9 cellular contexts compared by ENCODE assay signal in genomic region chr10:105774351-105774750, GRCh38.
"Had no signal": no experiment of that assay in that cellular context is flagged by ENCODE, and none has a peak within 500 bp of the region (broad histone marks: within the 10 kb centered on the region; RNA-seq: fewer than 3 reads in every experiment).

No MANE protein-coding gene starts in this region.

- H3K4me3 ChIP-seq: GM23248, HAP-1 had no signal

- FAIRE-seq: HepG2 had no signal

- DNase-seq: GM23248, H7, HFFc6, KBM-7 had no signal

- H3K4me2 ChIP-seq: KMS-11 had no signal

- H3K9me3 ChIP-seq: HAP-1 had no signal

- H3K4me1 ChIP-seq: HAP-1 had no signal

- H2AFZ ChIP-seq: GM23248 had no signal

- H3K9ac ChIP-seq: GM23248, KMS-11 had no signal

- H3K36me3 ChIP-seq: HAP-1 had no signal

- H3K27ac ChIP-seq: GM23248, HL-60, KMS-11 had no signal

- ATAC-seq: HCT116, HepG2 had no signal
